In the genomic region with DNA sequence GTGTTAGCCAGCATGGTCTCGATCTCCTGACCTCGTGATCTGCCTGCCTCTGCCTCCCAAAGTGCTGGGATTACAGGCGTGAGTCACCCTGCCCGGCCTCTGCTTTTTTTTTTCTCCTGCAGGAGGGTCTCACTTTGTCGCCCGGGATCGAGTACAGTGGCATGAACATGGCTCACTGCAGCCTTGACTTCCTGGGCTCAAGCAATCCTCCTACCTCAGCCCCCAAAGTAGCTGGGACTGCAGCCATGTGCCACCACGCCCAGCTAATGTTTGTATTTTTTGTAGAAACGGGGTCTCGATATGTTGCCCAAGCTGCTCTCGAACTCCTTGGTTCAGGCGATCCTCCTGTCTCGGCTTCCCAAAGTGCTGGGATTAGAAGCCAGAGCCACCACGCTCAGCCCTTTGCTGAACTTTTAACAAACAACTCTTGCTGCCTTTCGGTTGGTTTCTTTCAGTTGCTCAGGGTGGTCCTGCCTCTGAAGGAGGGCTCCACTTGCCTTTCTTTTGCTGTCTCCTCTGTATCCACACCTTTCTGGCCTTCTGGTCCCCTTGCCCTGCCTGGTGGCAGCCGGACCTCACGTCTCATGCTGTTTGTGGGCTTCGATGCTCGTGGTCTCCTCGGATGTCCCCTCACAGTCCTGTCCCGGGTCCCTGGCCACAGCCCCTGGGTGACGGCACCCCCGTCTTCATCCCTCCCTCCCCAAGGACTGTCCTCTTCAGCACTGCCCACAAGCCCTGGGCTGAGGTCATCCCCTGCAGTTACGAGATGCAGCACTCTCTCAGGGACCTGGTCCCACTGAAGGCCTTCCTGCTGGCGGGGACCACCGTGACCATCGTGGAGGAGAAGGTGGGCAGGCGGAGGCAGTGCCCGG, we compare ENCODE assay signal across 35 cellular contexts. TPM values are rescaled to one million over a fixed set of nuclear protein-coding genes. Genes with fewer than 3 reads are reported as not detected.
"Had no signal": no experiment of that assay in that cellular context is flagged by ENCODE, and none has a peak within 500 bp of the region (broad histone marks: within the 10 kb centered on the region; RNA-seq: fewer than 3 reads in every experiment).

No MANE protein-coding gene starts in this region.

- H3K27me3 ChIP-seq: thyroid gland had no signal

- H3K4me3 ChIP-seq: adrenal gland, body of pancreas, heart left ventricle, lower lobe of right lung, ovary, prostate gland, sigmoid colon, stomach, thyroid gland, upper lobe of left lung had no signal

- H3K27ac ChIP-seq: adrenal gland, body of pancreas, heart left ventricle, lower lobe of right lung, neutrophil, ovary, prostate gland, sigmoid colon, stomach, thyroid gland, upper lobe of left lung, WERI-Rb-1 had no signal

- H3K4me3 Mint-ChIP-seq: activated CD4-positive, alpha-beta memory T cell treated with anti-CD3 and anti-CD28 coated beads for 36 hours; activated CD4-positive, alpha-beta T cell treated with anti-CD3 and anti-CD28 coated beads, Interleukin-2, amount 10 ng/mL, durations not matched to agents 24 days and 14 days; activated naive CD8-positive, alpha-beta T cell treated with anti-CD3 and anti-CD28 coated beads for 36 hours; activated T-cell treated with anti-CD3 and anti-CD28 coated beads, Interleukin-2, amount 50 U/mL, for 24 hours; activated T-helper 17 cell treated with anti-CD3 and anti-CD28 coated beads, Interleukin-2, amount 50 U/mL, for 72 hours; nephron; stimulated activated naive B cell treated with anti-CD40 and anti-IgM and Interleukin-4, amounts not matched to agents 10 μg/mL and 1 μg/mL and 100 μg/mL, for 72 hours; T-helper 17 cell had no signal

- H3K36me3 ChIP-seq: adrenal gland, heart left ventricle, lower lobe of right lung, neutrophil, ovary, prostate gland, sigmoid colon, stomach, thyroid gland, upper lobe of left lung, WERI-Rb-1 had no signal

- H3K9me3 ChIP-seq: adrenal gland, body of pancreas, lower lobe of right lung, neutrophil, ovary, prostate gland, sigmoid colon, thyroid gland, upper lobe of left lung had no signal

- H3K27ac Mint-ChIP-seq: activated CD4-positive, alpha-beta memory T cell treated with anti-CD3 and anti-CD28 coated beads for 36 hours; activated CD4-positive, alpha-beta T cell treated with anti-CD3 and anti-CD28 coated beads, Interleukin-2, amount 10 ng/mL, durations not matched to agents 24 days and 14 days; activated naive CD8-positive, alpha-beta T cell treated with anti-CD3 and anti-CD28 coated beads for 36 hours; activated T-cell treated with anti-CD3 and anti-CD28 coated beads, Interleukin-2, amount 50 U/mL, for 24 hours; activated T-helper 17 cell treated with anti-CD3 and anti-CD28 coated beads, Interleukin-2, amount 50 U/mL, for 72 hours; nephron; stimulated activated naive B cell treated with anti-CD40 and anti-IgM and Interleukin-4, amounts not matched to agents 10 μg/mL and 1 μg/mL and 100 μg/mL, for 72 hours; T-helper 17 cell had no signal

- H3K4me1 ChIP-seq: prostate gland had no signal

- H3K4me1 Mint-ChIP-seq: nephron had no signal

- H3K36me3 Mint-ChIP-seq: activated CD4-positive, alpha-beta memory T cell treated with anti-CD3 and anti-CD28 coated beads for 36 hours; activated naive CD8-positive, alpha-beta T cell treated with anti-CD3 and anti-CD28 coated beads for 36 hours had no signal

- H3K9me3 Mint-ChIP-seq: activated CD4-positive, alpha-beta T cell treated with anti-CD3 and anti-CD28 coated beads, Interleukin-2, amount 10 ng/mL, durations not matched to agents 24 days and 14 days had no signal

- DNase-seq: activated CD4-positive, alpha-beta memory T cell treated with anti-CD3 and anti-CD28 coated beads for 36 hours; activated CD4-positive, alpha-beta T cell treated with anti-CD3 and anti-CD28 coated beads, Interleukin-2, amount 10 ng/mL, durations not matched to agents 24 days and 14 days; activated CD4-positive, CD25-positive, alpha-beta regulatory T cell treated with anti-CD3 and anti-CD28 coated beads, Interleukin-2, amount 50 U/mL, for 72 hours; activated CD8-positive, alpha-beta memory T cell treated with anti-CD3 and anti-CD28 coated beads, Interleukin-2, amount 50 U/mL, for 48 hours; activated naive CD4-positive, alpha-beta T cell; activated naive CD8-positive, alpha-beta T cell treated with anti-CD3 and anti-CD28 coated beads for 36 hours; activated T-cell treated with anti-CD3 and anti-CD28 coated beads, Interleukin-2, amount 50 U/mL, for 24 hours; adrenal gland; body of pancreas; cerebellar nuclear complex; heart left ventricle; kidney glomerular epithelial cell; lower lobe of right lung; retina; sigmoid colon; small intestine; stimulated activated CD4-positive, alpha-beta T cell treated with anti-CD3 and anti-CD28 coated beads, Interleukin-1b, Interleukin-23, amount 100 ng/mL, for 48 hours; stimulated activated CD4-positive, alpha-beta T cell treated with anti-CD3 and anti-CD28 coated beads, Interleukin-4, amount 100 ng/mL, for 4 hours; stimulated activated CD8-positive, alpha-beta memory T cell treated with anti-CD3 and anti-CD28 coated beads, Interleukin-4, amount 100 ng/mL, for 48 hours; stimulated activated naive B cell treated with anti-CD40 and anti-IgM and Interleukin-4, amounts not matched to agents 10 μg/mL and 1 μg/mL and 100 μg/mL, for 72 hours; stomach; T-helper 17 cell; T1000; thyroid gland had no signal

RNA-seq across cellular contexts. Expression of a gene that starts 3.8 kb away (rescaled TPM):
- total RNA-seq: aorta, body of pancreas, heart left ventricle, left lobe of liver, T-helper 17 cell had no signal

RNA-seq across cellular contexts. Expression of a gene that starts 16.8 kb away (rescaled TPM):
- total RNA-seq: activated T-helper 17 cell treated with anti-CD3 and anti-CD28 coated beads, Interleukin-2, amount 50 U/mL, for 72 hours; aorta; T-helper 17 cell had no signal
- polyA plus RNA-seq: aorta, stomach had no signal

RNA-seq across cellular contexts. Expression of a gene that starts 25.7 kb away (rescaled TPM):
- total RNA-seq: activated naive CD8-positive, alpha-beta T cell treated with anti-CD3 and anti-CD28 coated beads for 36 hours; activated T-helper 17 cell treated with anti-CD3 and anti-CD28 coated beads, Interleukin-2, amount 50 U/mL, for 72 hours; adrenal gland; aorta; body of pancreas; esophagus mucosa; heart left ventricle; left lobe of liver; lower lobe of right lung; mononuclear cell; ovary; prostate gland; sigmoid colon; stomach; T-helper 17 cell; thyroid gland; upper lobe of left lung had no signal
- polyA plus RNA-seq: adrenal gland, aorta, heart left ventricle, ovary, sigmoid colon, small intestine, stomach had no signal
